Comparison of ENCODE assay signal across 13 cellular contexts in the genomic region with DNA sequence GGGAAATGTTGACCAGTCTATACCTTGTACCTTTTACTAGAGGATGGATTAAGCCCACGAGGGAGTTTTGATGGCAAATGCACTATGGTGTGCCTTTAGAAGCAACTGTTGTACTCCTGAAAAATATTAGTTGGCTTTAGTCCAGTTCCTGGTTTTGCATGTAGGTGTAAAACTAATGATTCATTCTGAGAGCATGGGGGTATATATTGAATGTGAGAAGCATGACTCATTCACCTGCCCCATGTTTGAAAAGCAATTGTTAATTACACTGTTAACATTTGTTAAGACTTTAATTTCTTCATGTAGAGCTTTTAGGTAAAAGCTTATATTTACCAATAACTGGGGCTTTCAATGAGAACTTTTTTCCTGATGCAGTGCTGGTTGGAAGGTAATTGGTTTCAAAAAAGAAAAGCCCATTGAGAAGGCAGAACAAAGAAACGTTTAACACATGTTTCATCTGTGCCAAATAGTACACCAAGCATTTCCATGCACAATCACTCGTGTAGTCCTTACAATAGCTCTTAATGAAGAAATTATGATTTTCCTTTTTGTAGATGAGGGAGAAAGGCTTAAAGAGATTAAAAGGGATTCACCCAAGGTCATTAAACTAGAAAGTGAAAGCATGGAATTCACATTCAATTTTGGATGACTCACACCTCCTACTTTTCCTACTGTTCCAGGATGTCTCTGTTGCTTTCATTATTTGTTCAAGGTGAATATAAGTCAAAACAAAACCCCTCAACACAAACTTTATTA.
DNase-seq lines count a peak whose midpoint lies in the region; ATAC-seq and TF ChIP-seq lines count a peak whose summit lies in the region.
"Had no signal": no experiment of that assay in that cellular context is flagged by ENCODE, and none has a peak within 500 bp of the region (broad histone marks: within the 10 kb centered on the region; RNA-seq: fewer than 3 reads in every experiment).

No MANE protein-coding gene starts in this region.

- no peaks in the 10 kb centered on the region for H3K36me3 ChIP-seq in BE2C
- H3K36me3 ChIP-seq: cardiac muscle cell, ovary had no signal

- H3K27me3 ChIP-seq in BE2C: no peaks in the 10 kb centered on the region
- H3K27me3 ChIP-seq: cardiac muscle cell, ovary had no signal

- no peak for TF ChIP-seq CTCF in BE2C (IDR thresholded peaks at IDR 0.05; ENCODE audit: low read depth, low read length)

- no peaks in the 10 kb centered on the region for H3K9me3 ChIP-seq in BE2C
- H3K9me3 ChIP-seq: ovary had no signal

- H3K27ac ChIP-seq in epithelial cell of prostate: no peak overlapping the region
- H3K27ac ChIP-seq: cardiac muscle cell, ovary had no signal

- DNase-seq in Ammon's horn (ENCODE audit: low spot score) (peak; percentile 20), M059J (ENCODE audit: low read depth) (peak; percentile 39), epithelial cell of prostate (ENCODE audit: low read depth, low spot score) (peak; percentile 57), BE2C (no peak), foreskin melanocyte (no peak), iPS-NIHi7 (ENCODE audit: extremely low spot score) (no peak), AML-193 (lab: John Stamatoyannopoulos, UW) (no peak)
- DNase-seq: activated CD4-positive, alpha-beta T cell treated with anti-CD3 and anti-CD28 coated beads, Interleukin-2, amount 10 ng/mL, durations not matched to agents 7 days and 5 days; CD4-positive, CD25-positive, alpha-beta regulatory T cell; IMR-90; ovary had no signal

- H3K4me1 ChIP-seq in BE2C: no peaks in the 10 kb centered on the region

- H3K4me3 ChIP-seq in BE2C (ENCODE audit: low read depth, low read length): no peak overlapping the region
- H3K4me3 ChIP-seq: cardiac muscle cell, ovary had no signal

- ATAC-seq in GM21390 (IDR thresholded peaks at IDR 0.05; ENCODE audit: unreplicated experiment): peak; percentile 70

Comparison
In these comparisons a context has a peak if more than half of its experiments do, and no peak if none do; other contexts are left out.
1. DNase-seq: peak in Ammon's horn (single experiment), M059J (single experiment) and epithelial cell of prostate (single experiment); none in BE2C (single experiment), foreskin melanocyte (single experiment), iPS-NIHi7 (single experiment) and AML-193 (0 of 2).